Comparison of ENCODE assay signal across 1 cellular context in the genomic region with DNA sequence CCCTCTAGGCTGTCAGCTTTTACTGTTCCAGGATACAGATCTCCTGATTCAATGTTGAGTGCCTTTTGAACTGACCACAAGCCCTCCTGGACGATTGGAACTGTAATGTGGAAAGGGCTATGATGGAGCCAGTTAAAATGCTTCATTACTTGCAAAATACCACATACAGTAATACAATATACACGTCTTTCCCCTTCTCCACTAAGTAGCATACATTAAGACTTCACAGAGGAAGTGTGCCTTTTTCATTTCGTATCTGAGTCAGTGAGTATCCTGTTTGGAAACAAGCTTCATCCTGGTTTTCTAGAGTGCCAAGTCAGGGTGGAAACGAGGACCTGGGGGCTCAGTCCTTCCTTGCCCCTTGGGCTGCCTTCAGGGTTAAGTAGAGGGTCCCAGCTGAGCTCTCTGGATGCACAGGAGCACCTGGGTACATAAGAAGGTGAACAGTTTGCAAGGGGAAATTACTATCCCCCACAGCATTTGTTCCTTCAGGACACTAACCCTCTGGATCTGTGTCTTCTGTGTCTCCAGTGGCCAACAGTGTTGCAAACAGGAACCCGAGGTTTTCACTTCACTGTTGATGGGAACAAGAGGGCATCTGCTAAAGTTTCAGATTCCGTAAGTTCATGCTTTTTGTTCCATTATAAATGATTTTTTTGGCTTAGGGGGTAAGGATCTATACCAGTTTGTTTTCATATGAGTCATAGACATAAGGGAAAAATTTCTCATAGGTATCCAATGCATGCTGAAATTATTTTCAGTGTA.
TF ChIP-seq lines count a peak whose summit lies in the region.

No MANE protein-coding gene starts in this region.

TF ChIP-seq in endothelial cell of umbilical vein, 7 proteins besides CTCF, POLR2A, EP300 and RAD21:
- TF ChIP-seq JUN (IDR thresholded peaks at IDR 0.05; ENCODE audit: borderline replicate concordance, insufficient read depth, insufficient read length, low read depth): peak; percentile 36
- peak; percentile 32 for TF ChIP-seq FOS (IDR thresholded peaks at IDR 0.05; ENCODE audit: borderline replicate concordance, insufficient read depth, low read length)
TF ChIP-seq in endothelial cell of umbilical vein: peak in this region for 2; not testable (repeated sequence) for 5.
